In the genomic region with DNA sequence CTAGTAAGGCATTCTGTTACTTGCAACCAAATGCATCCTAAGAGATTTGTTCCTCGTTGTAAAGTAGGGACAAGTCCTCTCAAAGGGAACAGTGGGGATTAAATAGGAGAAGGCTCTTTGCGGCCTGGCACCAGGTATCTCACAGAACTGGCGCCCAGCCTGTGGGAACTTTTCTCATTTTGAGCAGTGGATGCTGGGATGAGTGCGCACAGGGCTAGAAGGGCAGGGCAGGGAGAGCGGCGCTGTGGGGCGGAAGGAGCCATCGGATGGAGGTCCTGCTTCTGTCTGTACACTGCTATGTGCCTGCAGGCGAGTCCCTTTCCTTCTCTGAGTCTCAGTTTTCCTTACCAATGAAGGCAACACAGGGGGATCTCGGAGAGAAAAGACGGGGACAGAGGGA, we compare ENCODE assay signal across 17 cellular contexts. TPM values are rescaled to one million over a fixed set of nuclear protein-coding genes. Genes with fewer than 3 reads are reported as not detected.
DNase-seq lines count a peak whose midpoint lies in the region; ATAC-seq and TF ChIP-seq lines count a peak whose summit lies in the region.
"Had no signal": no experiment of that assay in that cellular context is flagged by ENCODE, and none has a peak within 500 bp of the region (broad histone marks: within the 10 kb centered on the region; RNA-seq: fewer than 3 reads in every experiment).

No MANE protein-coding gene starts in this region.

- TF ChIP-seq CTCF in endothelial cell (IDR thresholded peaks at IDR 0.05; ENCODE audit: unreplicated experiment), result no peak
- TF ChIP-seq CTCF in sigmoid colon (IDR thresholded peaks at IDR 0.05), result no peak
- no peak for TF ChIP-seq CTCF in body of pancreas (IDR thresholded peaks at IDR 0.05)

- 79 to 88% methylated on average over 11 of the region's 11 CpGs for WGBS in sigmoid colon, 2 donors
- WGBS in body of pancreas, 2 donors, result 77 to 86% methylated on average over 11 of the region's 11 CpGs

- no peak for TF ChIP-seq EP300 in sigmoid colon (IDR thresholded peaks at IDR 0.05)

- peaks cover 0 to 17% (median 0%) of the 10 kb centered on the region in 3 donors for H3K27me3 ChIP-seq in sigmoid colon
- H3K27me3 ChIP-seq in body of pancreas, result no peaks in the 10 kb centered on the region

- H3K9me3 ChIP-seq in sigmoid colon (no peaks in the 10 kb centered on the region), body of pancreas (no peaks in the 10 kb centered on the region)
- H3K9me3 ChIP-seq: A549, Caco-2 had no signal

- no peak for DNase-seq in activated naive CD4-positive, alpha-beta T cell treated with anti-CD3 and anti-CD28 coated beads for 36 hours
- DNase-seq in activated naive CD4-positive, alpha-beta T cell treated with anti-CD3 and anti-CD28 coated beads, Interleukin-2, amount 50 U/mL, for 72 hours (ENCODE audit: low spot score in 2 of 2), result no peak
- DNase-seq in endothelial cell (ENCODE audit: low spot score) (no peak), sigmoid colon (peak; percentile 54), body of pancreas (no peak)
- DNase-seq in activated CD4-positive, alpha-beta T cell treated with anti-CD3 and anti-CD28 coated beads, Interleukin-2, amount 10 ng/mL, durations not matched to agents 7 days and 5 days, result no peak
- DNase-seq: AML-193; Caco-2; CD4-positive, alpha-beta T cell; H9 had no signal

- POLR2A ChIA-PET in activated CD4-positive, alpha-beta T cell treated with anti-CD3 and anti-CD28 coated beads, Interleukin-2, amount 10 ng/mL, durations not matched to agents 7 days and 5 days (lab: Charles Lee), result no interaction called here

- no peak overlapping the region for H3K4me3 ChIP-seq in sigmoid colon
- no peak overlapping the region for H3K4me3 ChIP-seq in body of pancreas
- H3K4me3 ChIP-seq: A549 had no signal

- H3K4me3 Mint-ChIP-seq in activated naive CD4-positive, alpha-beta T cell treated with anti-CD3 and anti-CD28 coated beads for 36 hours, result no peak overlapping the region
- H3K4me3 Mint-ChIP-seq in endothelial cell (ENCODE audit: unreplicated experiment), result no peak overlapping the region
- H3K4me3 Mint-ChIP-seq in activated CD4-positive, alpha-beta T cell treated with anti-CD3 and anti-CD28 coated beads, Interleukin-2, amount 10 ng/mL, durations not matched to agents 7 days and 5 days, result no peak overlapping the region
- H3K4me3 Mint-ChIP-seq: CD4-positive, alpha-beta T cell; H9 had no signal

- H3K4me1 ChIP-seq in sigmoid colon, result no peaks in the 10 kb centered on the region
- no peaks in the 10 kb centered on the region for H3K4me1 ChIP-seq in body of pancreas
- H3K4me1 ChIP-seq: A549 had no signal

- no peaks in the 10 kb centered on the region for H3K36me3 Mint-ChIP-seq in activated naive CD4-positive, alpha-beta T cell treated with anti-CD3 and anti-CD28 coated beads for 36 hours (ENCODE audit: low read depth)
- no peaks in the 10 kb centered on the region for H3K36me3 Mint-ChIP-seq in activated naive CD4-positive, alpha-beta T cell treated with anti-CD3 and anti-CD28 coated beads, Interleukin-2, amount 50 U/mL, for 72 hours
- H3K36me3 Mint-ChIP-seq in endothelial cell (ENCODE audit: low read depth, unreplicated experiment), result no peaks in the 10 kb centered on the region
- no peaks in the 10 kb centered on the region for H3K36me3 Mint-ChIP-seq in activated CD4-positive, alpha-beta T cell treated with anti-CD3 and anti-CD28 coated beads, Interleukin-2, amount 10 ng/mL, durations not matched to agents 7 days and 5 days (ENCODE audit: low read depth)

- no peak overlapping the region for H3K27ac ChIP-seq in sigmoid colon
- H3K27ac ChIP-seq in body of pancreas, result no peak overlapping the region
- H3K27ac ChIP-seq: 22Rv1, A549, C4-2B, HL-60 had no signal

- intact Hi-C loops in activated naive CD4-positive, alpha-beta T cell treated with anti-CD3 and anti-CD28 coated beads for 36 hours (cut with micrococcal nuclease), result no loop called here
- intact Hi-C loops in sigmoid colon (cut with DNase I) (no loop called here), body of pancreas (cut with DNase I) (no loop called here)

- no peaks in the 10 kb centered on the region for H3K36me3 ChIP-seq in sigmoid colon
- no peaks in the 10 kb centered on the region for H3K36me3 ChIP-seq in body of pancreas (replicated peaks in 1 of 2; ENCODE audit: insufficient read depth in 1 of 2, low read depth in 2 of 2)

- CTCF ChIA-PET in activated naive CD4-positive, alpha-beta T cell treated with anti-CD3 and anti-CD28 coated beads for 36 hours (lab: Charles Lee), result no interaction called here
- CTCF ChIA-PET in activated CD4-positive, alpha-beta T cell treated with anti-CD3 and anti-CD28 coated beads, Interleukin-2, amount 10 ng/mL, durations not matched to agents 7 days and 5 days (lab: Charles Lee), result no interaction called here

- TF ChIP-seq POLR2A in sigmoid colon (IDR thresholded peaks at IDR 0.05), result no peak
- no peak for TF ChIP-seq POLR2A in body of pancreas (IDR thresholded peaks at IDR 0.05)

- H3K27me3 Mint-ChIP-seq in activated naive CD4-positive, alpha-beta T cell treated with anti-CD3 and anti-CD28 coated beads for 36 hours (ENCODE audit: low read depth), result no peaks in the 10 kb centered on the region
- peaks cover 16% of the 10 kb centered on the region for H3K27me3 Mint-ChIP-seq in endothelial cell (ENCODE audit: unreplicated experiment)
- H3K27me3 Mint-ChIP-seq in activated CD4-positive, alpha-beta T cell treated with anti-CD3 and anti-CD28 coated beads, Interleukin-2, amount 10 ng/mL, durations not matched to agents 7 days and 5 days, result no peaks in the 10 kb centered on the region
- H3K27me3 Mint-ChIP-seq: CD4-positive, alpha-beta T cell had no signal

- H3K9me3 Mint-ChIP-seq in activated naive CD4-positive, alpha-beta T cell treated with anti-CD3 and anti-CD28 coated beads for 36 hours, result no peaks in the 10 kb centered on the region
- no peaks in the 10 kb centered on the region for H3K9me3 Mint-ChIP-seq in activated naive CD4-positive, alpha-beta T cell treated with anti-CD3 and anti-CD28 coated beads, Interleukin-2, amount 50 U/mL, for 72 hours
- H3K9me3 Mint-ChIP-seq in endothelial cell (ENCODE audit: unreplicated experiment), result no peaks in the 10 kb centered on the region
- no peaks in the 10 kb centered on the region for H3K9me3 Mint-ChIP-seq in activated CD4-positive, alpha-beta T cell treated with anti-CD3 and anti-CD28 coated beads, Interleukin-2, amount 10 ng/mL, durations not matched to agents 7 days and 5 days
- H3K9me3 Mint-ChIP-seq: CD4-positive, alpha-beta T cell; H9 had no signal

- peaks cover 2% of the 10 kb centered on the region for H3K4me1 Mint-ChIP-seq in activated naive CD4-positive, alpha-beta T cell treated with anti-CD3 and anti-CD28 coated beads for 36 hours (ENCODE audit: low read depth)
- no peaks in the 10 kb centered on the region for H3K4me1 Mint-ChIP-seq in endothelial cell (ENCODE audit: unreplicated experiment)
- H3K4me1 Mint-ChIP-seq in activated CD4-positive, alpha-beta T cell treated with anti-CD3 and anti-CD28 coated beads, Interleukin-2, amount 10 ng/mL, durations not matched to agents 7 days and 5 days, result no peaks in the 10 kb centered on the region

- peak overlapping the region; percentile 38 for H3K27ac Mint-ChIP-seq in activated naive CD4-positive, alpha-beta T cell treated with anti-CD3 and anti-CD28 coated beads for 36 hours
- no peak overlapping the region for H3K27ac Mint-ChIP-seq in activated naive CD4-positive, alpha-beta T cell treated with anti-CD3 and anti-CD28 coated beads, Interleukin-2, amount 50 U/mL, for 72 hours
- H3K27ac Mint-ChIP-seq in endothelial cell (ENCODE audit: unreplicated experiment), result peak overlapping the region; percentile 61
- no peak overlapping the region for H3K27ac Mint-ChIP-seq in activated CD4-positive, alpha-beta T cell treated with anti-CD3 and anti-CD28 coated beads, Interleukin-2, amount 10 ng/mL, durations not matched to agents 7 days and 5 days
- H3K27ac Mint-ChIP-seq: CD4-positive, alpha-beta T cell; H9 had no signal

- no peak for ATAC-seq in activated naive CD4-positive, alpha-beta T cell treated with anti-CD3 and anti-CD28 coated beads, Interleukin-2, amount 50 U/mL, for 72 hours
- no peak for ATAC-seq in body of pancreas
- no peak for ATAC-seq in HG02678 (IDR thresholded peaks at IDR 0.05; ENCODE audit: unreplicated experiment)
- ATAC-seq: A549 had no signal

RNA-seq across cellular contexts. Expression of gene WNT7A, which starts 50.6 kb away (rescaled TPM):
- total RNA-seq in activated naive CD4-positive, alpha-beta T cell treated with anti-CD3 and anti-CD28 coated beads for 36 hours, result under 1 TPM; 0.07 to 0.10 TPM
- total RNA-seq in activated naive CD4-positive, alpha-beta T cell treated with anti-CD3 and anti-CD28 coated beads, Interleukin-2, amount 50 U/mL, for 72 hours, result under 1 TPM; 0.06 to 0.14 TPM
- total RNA-seq in endothelial cell (ENCODE audit: unreplicated experiment) (not detected), sigmoid colon (not detected), body of pancreas (under 1 TPM; under 0.01 TPM)
- polyA plus RNA-seq in sigmoid colon, result under 1 TPM in 1 of 3 donors, not detected in 2; 0.03 TPM
- under 1 TPM; 0.20 to 0.29 TPM for total RNA-seq in activated CD4-positive, alpha-beta T cell treated with anti-CD3 and anti-CD28 coated beads, Interleukin-2, amount 10 ng/mL, durations not matched to agents 7 days and 5 days
- total RNA-seq: H1, H9 had no signal
- polyA plus RNA-seq: BJ had no signal

Comparison
In these comparisons a context has a peak if more than half of its experiments do, and no peak if none do; other contexts are left out.
1. H3K27ac Mint-ChIP-seq: peak in activated naive CD4-positive, alpha-beta T cell treated with anti-CD3 and anti-CD28 coated beads for 36 hours (single experiment) and endothelial cell (single experiment); none in activated naive CD4-positive, alpha-beta T cell treated with anti-CD3 and anti-CD28 coated beads, Interleukin-2, amount 50 U/mL, for 72 hours (0 of 2) and activated CD4-positive, alpha-beta T cell treated with anti-CD3 and anti-CD28 coated beads, Interleukin-2, amount 10 ng/mL, durations not matched to agents 7 days and 5 days (single experiment).